In genomic region chr1:2448098-2448445, GRCh38 we compare ENCODE assay signal across 17 cellular contexts. TPM values are rescaled to one million over a fixed set of nuclear protein-coding genes. Genes with fewer than 3 reads are reported as not detected.
A peak's percentile ranks its signal among the peaks of the same experiment; 100 is the strongest.
DNase-seq lines count a peak whose midpoint lies in the region; ATAC-seq and TF ChIP-seq lines count a peak whose summit lies in the region.
"Had no signal": no experiment of that assay in that cellular context is flagged by ENCODE, and none has a peak within 500 bp of the region (broad histone marks: within the 10 kb centered on the region; RNA-seq: fewer than 3 reads in every experiment).

No MANE protein-coding gene starts in this region.

- H3K9me3 ChIP-seq in Panc1 (ENCODE audit: control insufficient read depth, insufficient read depth, low read depth, low read length) (no peaks in the 10 kb centered on the region), colonic mucosa (no peaks in the 10 kb centered on the region)

- no peaks in the 10 kb centered on the region for H3K36me3 Mint-ChIP-seq in osteocyte (ENCODE audit: unreplicated experiment)
- H3K36me3 Mint-ChIP-seq: activated naive CD4-positive, alpha-beta T cell treated with anti-CD3 and anti-CD28 coated beads, Interleukin-2, amount 50 U/mL, for 72 hours had no signal

- H3K4me1 ChIP-seq in Panc1 (ENCODE audit: control insufficient read depth, insufficient read depth, low read length) (peaks cover 78% of the 10 kb centered on the region), colonic mucosa (no peaks in the 10 kb centered on the region)

- no peak overlapping the region for H3K9ac ChIP-seq in colonic mucosa (ENCODE audit: low read depth in 2 of 2, low read length in 2 of 2)

- intact Hi-C loops in Panc1 (cut with micrococcal nuclease; ENCODE audit: unreplicated experiment): no loop called here
- intact Hi-C loops in colonic mucosa (cut with DNase I): no loop called here

- no peaks in the 10 kb centered on the region for H3K9me3 Mint-ChIP-seq in osteocyte (ENCODE audit: unreplicated experiment)
- H3K9me3 Mint-ChIP-seq: activated naive CD4-positive, alpha-beta T cell treated with anti-CD3 and anti-CD28 coated beads, Interleukin-2, amount 50 U/mL, for 72 hours had no signal

- CTCF ChIA-PET in Panc1 (lab: Charles Lee): no interaction called here

- H3K27me3 Mint-ChIP-seq in osteocyte (ENCODE audit: unreplicated experiment): no peaks in the 10 kb centered on the region

- H3K27ac Mint-ChIP-seq in osteocyte (ENCODE audit: unreplicated experiment): peak overlapping the region; percentile 82

- TF ChIP-seq CTCF in Panc1 (IDR thresholded peaks at IDR 0.05) (no peak), osteocyte (IDR thresholded peaks at IDR 0.05) (no peak), colonic mucosa (IDR thresholded peaks at IDR 0.05) (no peak)

- H3K36me3 ChIP-seq in Panc1 (ENCODE audit: control insufficient read depth, insufficient read depth, low read length) (no peaks in the 10 kb centered on the region), colonic mucosa (no peaks in the 10 kb centered on the region)
- H3K36me3 ChIP-seq: cardiac muscle cell had no signal

- H3K4me3 Mint-ChIP-seq in osteocyte (ENCODE audit: unreplicated experiment): no peak overlapping the region

- in situ Hi-C loops in Panc1 (cut with HindIII; ENCODE audit: low pct_unique_long_range_greater_than_20kb, low sequenced_read_pairs): no loop called here

- ATAC-seq in Panc1: peak; percentile 23
- ATAC-seq: activated naive CD4-positive, alpha-beta T cell treated with anti-CD3 and anti-CD28 coated beads, Interleukin-2, amount 50 U/mL, for 72 hours; sciatic nerve had no signal

- no TSS peak for BruUV-seq in Panc1 (replicated peaks; lab: Mats Ljungman, UMichigan)

- DNase-seq in ELF-1 (ENCODE audit: low read depth, low spot score): peak; percentile 59
- no peak for DNase-seq in Panc1 (ENCODE audit: low read depth, low spot score)
- peak; percentile 27 for DNase-seq in dermis blood vessel endothelial cell
- no peak for DNase-seq in osteocyte (ENCODE audit: extremely low spot score, unreplicated experiment)
- no peak for DNase-seq in NCI-H1417 treated with DMSO at 0.1 percent for 48 hours (lab: John Stamatoyannopoulos, UW)
- DNase-seq in colonic mucosa: no peak
- no peak for DNase-seq in activated CD4-positive, alpha-beta T cell treated with anti-CD3 and anti-CD28 coated beads for 1 hour
- DNase-seq: activated CD4-positive, alpha-beta T cell treated with anti-CD3 and anti-CD28 coated beads for 48 hours; activated T-cell treated with anti-CD3 and anti-CD28 coated beads, Interleukin-2, amount 50 U/mL, for 1 hour; EL; MM.1S; NCI-H82; stimulated activated CD4-positive, alpha-beta T cell treated with anti-CD3 and anti-CD28 coated beads, Interleukin-4, amount 100 ng/mL, for 24 hours had no signal

- POLR2A ChIA-PET in Panc1 (lab: Charles Lee): no interaction called here

- H3K4me3 ChIP-seq in Panc1 (ENCODE audit: low read depth in 2 of 2, low read length in 2 of 2) (peak overlapping the region in 1 of 2 experiments; percentile 39; a peak in 2 of 4 replicates), colonic mucosa (no peak overlapping the region)
- H3K4me3 ChIP-seq: cardiac muscle cell, lung had no signal

- H3K27ac ChIP-seq in Panc1 (ENCODE audit: low read length): peak overlapping the region; percentile 96
- no peak overlapping the region for H3K27ac ChIP-seq in colonic mucosa
- H3K27ac ChIP-seq: cardiac muscle cell had no signal

- H3K27me3 ChIP-seq in Panc1 (ENCODE audit: control insufficient read depth, insufficient read depth, low read length): no peaks in the 10 kb centered on the region
- H3K27me3 ChIP-seq in colonic mucosa: peaks cover 14% of the 10 kb centered on the region

- peaks cover 60% of the 10 kb centered on the region for H3K4me1 Mint-ChIP-seq in osteocyte (ENCODE audit: unreplicated experiment)

RNA-seq across cellular contexts. Expression of gene PLCH2, which starts 28.0 kb away (rescaled TPM):
- total RNA-seq in Panc1 (2021; ENCODE audit: unreplicated experiment) (41.2 TPM), dermis blood vessel endothelial cell (under 0.01 and 0.09 TPM in 2 replicates), osteocyte (11.7 and 12.6 TPM in 2 replicates), colonic mucosa (1 to 10 TPM; 2.0 to 3.8 TPM)
- 69.7 TPM for polyA plus RNA-seq in Panc1 (2012; ENCODE audit: insufficient read length)

RNA-seq across cellular contexts. Expression of gene PEX10, which starts 35.7 kb away (rescaled TPM):
- total RNA-seq in Panc1 (2021; ENCODE audit: unreplicated experiment) (49.8 TPM), dermis blood vessel endothelial cell (33.4 and 44.9 TPM in 2 replicates), osteocyte (23.1 and 25.6 TPM in 2 replicates), colonic mucosa (10 to 100 TPM; 15.0 to 22.7 TPM)
- polyA plus RNA-seq in Panc1 (2012; ENCODE audit: insufficient read length): 69.0 TPM

RNA-seq across cellular contexts. Expression of gene RER1, which starts 56.4 kb away (rescaled TPM):
- 235 TPM for total RNA-seq in Panc1 (2021; ENCODE audit: unreplicated experiment)
- 207 TPM for polyA plus RNA-seq in Panc1 (2012; ENCODE audit: insufficient read length)
- 62.6 and 64.8 TPM in 2 replicates for total RNA-seq in dermis blood vessel endothelial cell
- total RNA-seq in osteocyte: 144 and 147 TPM in 2 replicates
- 100 to 1,000 TPM; 190 to 216 TPM for total RNA-seq in colonic mucosa

RNA-seq across cellular contexts. Expression of gene MORN1, which starts 56.7 kb away (rescaled TPM):
- total RNA-seq in Panc1 (2021; ENCODE audit: unreplicated experiment): 21.3 TPM
- polyA plus RNA-seq in Panc1 (2012; ENCODE audit: insufficient read length): 13.2 TPM
- total RNA-seq in dermis blood vessel endothelial cell: 7.4 and 7.7 TPM in 2 replicates
- 10.9 and 12.7 TPM in 2 replicates for total RNA-seq in osteocyte
- total RNA-seq in colonic mucosa: 10 to 100 TPM; 11.3 to 18.9 TPM

Comparison
In these comparisons a context has a peak if more than half of its experiments do, and no peak if none do; other contexts are left out.
1. DNase-seq: peak in ELF-1 (single experiment) and dermis blood vessel endothelial cell (single experiment); none in Panc1 (single experiment), osteocyte (single experiment), NCI-H1417 treated with DMSO at 0.1 percent for 48 hours (single experiment), colonic mucosa (single experiment) and activated CD4-positive, alpha-beta T cell treated with anti-CD3 and anti-CD28 coated beads for 1 hour (single experiment).